1 cellular context compared by ENCODE assay signal in genomic region chr18:58581265-58581664, GRCh38.
A peak's percentile ranks its signal among the peaks of the same experiment; 100 is the strongest.
TF ChIP-seq lines count a peak whose summit lies in the region.

No MANE protein-coding gene starts in this region.

TF ChIP-seq in IMR-90, 13 proteins besides CTCF, POLR2A, EP300 and RAD21:
- TF ChIP-seq SMC3 (IDR thresholded peaks at IDR 0.05; ENCODE audit: low read depth, low read length) (peak; percentile 38), ELK1 (IDR thresholded peaks at IDR 0.05; ENCODE audit: borderline replicate concordance, low read depth, low read length) (no peak), BHLHE40 (IDR thresholded peaks at IDR 0.05; ENCODE audit: low read depth, low read length) (peak; percentile 91), FOS (IDR thresholded peaks at IDR 0.05; ENCODE audit: low read depth, low read length) (peak; percentile 19; the same call in 1 of the 2 replicates), RFX5 (IDR thresholded peaks at IDR 0.05; ENCODE audit: low read depth, low read length) (no peak), NFE2L2 (IDR thresholded peaks at IDR 0.05; ENCODE audit: low read depth, low read length) (no peak)
